ENCODE assay signal across 8 cellular contexts in genomic region chr2:43594875-43595274, GRCh38. TPM values are rescaled to one million over a fixed set of nuclear protein-coding genes. Genes with fewer than 3 reads are reported as not detected.
DNase-seq lines count a peak whose midpoint lies in the region; ATAC-seq, FAIRE-seq and TF ChIP-seq lines count a peak whose summit lies in the region.
"Had no signal": no experiment of that assay in that cellular context is flagged by ENCODE, and none has a peak within 500 bp of the region (broad histone marks: within the 10 kb centered on the region; RNA-seq: fewer than 3 reads in every experiment).

No MANE protein-coding gene starts in this region.

- H3K36me3 Mint-ChIP-seq in activated CD8-positive, alpha-beta T cell treated with anti-CD3 and anti-CD28 coated beads for 36 hours (ENCODE audit: low read depth), result peaks cover 16% of the 10 kb centered on the region

- H3K9me3 Mint-ChIP-seq in activated CD8-positive, alpha-beta T cell treated with anti-CD3 and anti-CD28 coated beads for 36 hours, result no peaks in the 10 kb centered on the region
- H3K9me3 Mint-ChIP-seq in stimulated activated naive CD8-positive, alpha-beta T cell treated with anti-CD3 and anti-CD28 coated beads, Interleukin-15, amount 100 ng/mL, for 72 hours, result no peaks in the 10 kb centered on the region

- CTCF ChIA-PET in activated CD8-positive, alpha-beta T cell treated with anti-CD3 and anti-CD28 coated beads for 36 hours (lab: Charles Lee), result no interaction called here

- H3K27me3 ChIP-seq in HUES48 (ENCODE audit: control insufficient read depth, insufficient read depth, low read length) (no peaks in the 10 kb centered on the region), iPS-18a (ENCODE audit: control insufficient read depth, insufficient read depth, low read length) (no peaks in the 10 kb centered on the region)

- DNase-seq in activated CD8-positive, alpha-beta T cell treated with anti-CD3 and anti-CD28 coated beads for 36 hours, result no peak
- no peak for DNase-seq in stimulated activated naive CD8-positive, alpha-beta T cell treated with anti-CD3 and anti-CD28 coated beads, Interleukin-15, amount 100 ng/mL, for 72 hours
- DNase-seq in midbrain (lab: John Stamatoyannopoulos, UW) (no peak), GM19239 (ENCODE audit: insufficient read length, low spot score) (no peak)

- POLR2A ChIA-PET in activated CD8-positive, alpha-beta T cell treated with anti-CD3 and anti-CD28 coated beads for 36 hours (lab: Charles Lee), result no interaction called here

- peaks cover 1% of the 10 kb centered on the region for H3K27me3 Mint-ChIP-seq in activated CD8-positive, alpha-beta T cell treated with anti-CD3 and anti-CD28 coated beads for 36 hours
- H3K27me3 Mint-ChIP-seq in stimulated activated naive CD8-positive, alpha-beta T cell treated with anti-CD3 and anti-CD28 coated beads, Interleukin-15, amount 100 ng/mL, for 72 hours, result no peaks in the 10 kb centered on the region

- no peak for TF ChIP-seq CTCF in activated CD8-positive, alpha-beta T cell treated with anti-CD3 and anti-CD28 coated beads for 36 hours (IDR thresholded peaks at IDR 0.05)

- H3K36me3 ChIP-seq in HUES48 (ENCODE audit: control insufficient read depth, insufficient read depth, low read length) (peaks cover 22% of the 10 kb centered on the region), iPS-18a (ENCODE audit: control insufficient read depth, low read depth, low read length) (peaks cover 10% of the 10 kb centered on the region)

- no peak for FAIRE-seq in GM19239 (lab: Jason Lieb, UNC)
- FAIRE-seq: frontal cortex had no signal

- no peak for ATAC-seq in activated CD8-positive, alpha-beta T cell treated with anti-CD3 and anti-CD28 coated beads for 36 hours
- ATAC-seq in stimulated activated naive CD8-positive, alpha-beta T cell treated with anti-CD3 and anti-CD28 coated beads, Interleukin-15, amount 100 ng/mL, for 72 hours, result no peak
- ATAC-seq in GM18867 (IDR thresholded peaks at IDR 0.05; ENCODE audit: unreplicated experiment), result no peak

- H3K4me3 ChIP-seq in HUES48 (ENCODE audit: low read depth, low read length) (peak overlapping the region; percentile 90), iPS-18a (ENCODE audit: low read length) (peak overlapping the region; percentile 85)

- H3K4me1 Mint-ChIP-seq in activated CD8-positive, alpha-beta T cell treated with anti-CD3 and anti-CD28 coated beads for 36 hours (ENCODE audit: low read depth), result peaks cover 29% of the 10 kb centered on the region
- H3K4me1 Mint-ChIP-seq in stimulated activated naive CD8-positive, alpha-beta T cell treated with anti-CD3 and anti-CD28 coated beads, Interleukin-15, amount 100 ng/mL, for 72 hours, result peaks cover 36% of the 10 kb centered on the region

- intact Hi-C loops in activated CD8-positive, alpha-beta T cell treated with anti-CD3 and anti-CD28 coated beads for 36 hours (cut with micrococcal nuclease), result no loop called here

- H3K27ac Mint-ChIP-seq in activated CD8-positive, alpha-beta T cell treated with anti-CD3 and anti-CD28 coated beads for 36 hours, result peak overlapping the region; percentile 98
- H3K27ac Mint-ChIP-seq in stimulated activated naive CD8-positive, alpha-beta T cell treated with anti-CD3 and anti-CD28 coated beads, Interleukin-15, amount 100 ng/mL, for 72 hours, result peak overlapping the region in 1 of 2 donors; percentile 89

- H3K9me3 ChIP-seq in HUES48 (ENCODE audit: control insufficient read depth, insufficient read depth, low read length) (no peaks in the 10 kb centered on the region), iPS-18a (ENCODE audit: control insufficient read depth, low read depth, low read length) (no peaks in the 10 kb centered on the region)

- no peak overlapping the region; the same call in 1 of the 2 replicates for H3K9ac ChIP-seq in HUES48 (ENCODE audit: low read depth, low read length)
- H3K9ac ChIP-seq in iPS-18a (ENCODE audit: low read length), result peak overlapping the region; percentile 97

- H3K4me1 ChIP-seq in HUES48 (ENCODE audit: control insufficient read depth, insufficient read depth, low read length), result peaks cover 5% of the 10 kb centered on the region; the same call in 1 of the 2 replicates
- H3K4me1 ChIP-seq in iPS-18a (ENCODE audit: control insufficient read depth, low read depth, low read length), result peaks cover 3% of the 10 kb centered on the region

- peak overlapping the region; percentile 99 for H3K4me3 Mint-ChIP-seq in activated CD8-positive, alpha-beta T cell treated with anti-CD3 and anti-CD28 coated beads for 36 hours
- H3K4me3 Mint-ChIP-seq in stimulated activated naive CD8-positive, alpha-beta T cell treated with anti-CD3 and anti-CD28 coated beads, Interleukin-15, amount 100 ng/mL, for 72 hours, result peak overlapping the region; percentile 95

- H3K27ac ChIP-seq in HUES48 (ENCODE audit: low read depth, low read length) (no peak overlapping the region), iPS-18a (ENCODE audit: low read length) (no peak overlapping the region)

RNA-seq across cellular contexts. Expression of gene THADA, which starts 1.0 kb away (rescaled TPM):
- total RNA-seq in activated CD8-positive, alpha-beta T cell treated with anti-CD3 and anti-CD28 coated beads for 36 hours, result 10 to 100 TPM; 31.3 to 31.6 TPM

RNA-seq across cellular contexts. Expression of gene PLEKHH2, which starts 42.2 kb away (rescaled TPM):
- under 1 TPM; 0.43 to 0.56 TPM for total RNA-seq in activated CD8-positive, alpha-beta T cell treated with anti-CD3 and anti-CD28 coated beads for 36 hours
